Comparison of ENCODE assay signal across 24 cellular contexts in genomic region chr11:71333473-71333872, GRCh38.
A peak's percentile ranks its signal among the peaks of the same experiment; 100 is the strongest.
DNase-seq lines count a peak whose midpoint lies in the region; ATAC-seq and TF ChIP-seq lines count a peak whose summit lies in the region.
"Had no signal": no experiment of that assay in that cellular context is flagged by ENCODE, and none has a peak within 500 bp of the region (broad histone marks: within the 10 kb centered on the region; RNA-seq: fewer than 3 reads in every experiment).

No MANE protein-coding gene starts in this region.

- no peaks in the 10 kb centered on the region for H3K27me3 ChIP-seq in trophoblast cell (ENCODE audit: insufficient read depth, low read length)
- peaks cover 0 to 29% of the 10 kb centered on the region in 2 donors for H3K27me3 ChIP-seq in tibial artery
- H3K27me3 ChIP-seq in left lung: no peaks in the 10 kb centered on the region

- H3K9me3 ChIP-seq in OCI-LY7 (ENCODE audit: low read length): peaks cover 20% of the 10 kb centered on the region
- peaks cover 22% of the 10 kb centered on the region for H3K9me3 ChIP-seq in trophoblast cell (ENCODE audit: insufficient read depth, low read depth, low read length)
- peaks cover 0 to 7% (median 0%) of the 10 kb centered on the region in 3 donors for H3K9me3 ChIP-seq in tibial artery
- peaks cover 0 to 8% of the 10 kb centered on the region in 2 donors for H3K9me3 ChIP-seq in left lung
- H3K9me3 ChIP-seq: HAP-1 had no signal

- no peak overlapping the region for H2AFZ ChIP-seq in OCI-LY7 (ENCODE audit: low read length)
- no peak overlapping the region for H2AFZ ChIP-seq in trophoblast cell (ENCODE audit: insufficient read depth, low read length, poor library complexity)
- H2AFZ ChIP-seq: GM23338 had no signal

- H3K4me3 ChIP-seq in OCI-LY7 (ENCODE audit: low read depth, low read length, poor library complexity, severe bottlenecking): no peak overlapping the region
- peak overlapping the region; percentile 21 for H3K4me3 ChIP-seq in trophoblast cell (ENCODE audit: low read depth, low read length)
- H3K4me3 ChIP-seq in tibial artery: no peak overlapping the region
- no peak overlapping the region for H3K4me3 ChIP-seq in left lung
- H3K4me3 ChIP-seq: GM23338, HAP-1, SK-N-MC had no signal

- H3K18ac ChIP-seq in trophoblast cell (ENCODE audit: low read length): no peak overlapping the region

- no peak for TF ChIP-seq CTCF in OCI-LY7 (conservative IDR thresholded peaks at IDR 0.05; ENCODE audit: low read length)
- TF ChIP-seq CTCF in tibial artery (IDR thresholded peaks at IDR 0.05): no peak
- no peak for TF ChIP-seq CTCF in left lung (IDR thresholded peaks at IDR 0.05)

- H2BK12ac ChIP-seq in trophoblast cell (ENCODE audit: low read length): no peak overlapping the region

- H3K4me1 ChIP-seq in OCI-LY7 (ENCODE audit: insufficient read depth, low read length, poor library complexity, severe bottlenecking) (no peaks in the 10 kb centered on the region), trophoblast cell (ENCODE audit: control insufficient read depth in 1 of 2, insufficient read depth in 2 of 2, low read length in 2 of 2) (no peaks in the 10 kb centered on the region), tibial artery (no peaks in the 10 kb centered on the region), left lung (no peaks in the 10 kb centered on the region)
- H3K4me1 ChIP-seq: HAP-1 had no signal

- POLR2A ChIA-PET in OCI-LY7 (lab: Charles Lee): no interaction called here

- intact Hi-C loops in OCI-LY7 (cut with micrococcal nuclease; ENCODE audit: unreplicated experiment) (no loop called here), tibial artery (cut with DNase I; ENCODE audit: low total_unique reads) (no loop called here), left lung (cut with DNase I) (no loop called here)

- no peak overlapping the region for H3K23ac ChIP-seq in trophoblast cell (ENCODE audit: low read length)

- H2BK120ac ChIP-seq in trophoblast cell (ENCODE audit: insufficient read depth, low read length, poor library complexity): no peak overlapping the region

- no peaks in the 10 kb centered on the region for H3K9me2 ChIP-seq in OCI-LY7 (ENCODE audit: insufficient read depth, low read length)

- H4K8ac ChIP-seq in trophoblast cell (ENCODE audit: low read depth, low read length): no peak overlapping the region

- no peak overlapping the region for H2BK5ac ChIP-seq in trophoblast cell (ENCODE audit: low read depth, low read length, poor library complexity)

- H3K4me2 ChIP-seq in OCI-LY7 (ENCODE audit: low read length) (no peak overlapping the region), trophoblast cell (ENCODE audit: low read length) (no peak overlapping the region)
- H3K4me2 ChIP-seq: GM23338 had no signal

- no peak overlapping the region for H3K4ac ChIP-seq in trophoblast cell (ENCODE audit: low read depth, low read length)

- H2AK5ac ChIP-seq in trophoblast cell (ENCODE audit: low read length): no peak overlapping the region

- no peak overlapping the region for H4K12ac ChIP-seq in trophoblast cell (ENCODE audit: low read depth, low read length)

- no CpG with 5 or more reads among the region's 6 CpGs for WGBS in trophoblast cell (ENCODE audit: extremely low coverage, insufficient coverage, insufficient read length)

- DNase-seq in OCI-LY7 (ENCODE audit: low spot score) (peak; percentile 37), islet precursor cell (peak; percentile 7), trophoblast cell (no peak), tibial artery (peak; percentile 8 to 27), left lung (no peak)
- DNase-seq in activated CD4-positive, alpha-beta T cell treated with anti-CD3 and anti-CD28 coated beads for 1 hour: no peak
- DNase-seq: C1 segment of cervical spinal cord; CD4-positive, alpha-beta memory T cell; COR-L47; DMS53; Kasumi-1; NCI-H1092 treated with DMSO at 0.1 percent for 48 hours; NCI-H1436; NCI-H187; NCI-H2171 treated with DMSO at 0.1 percent for 48 hours; NCI-H524; NCI-H774; SIG-M5 had no signal

- no peaks in the 10 kb centered on the region for H4K20me1 ChIP-seq in OCI-LY7 (ENCODE audit: insufficient read depth, low read length)

- ATAC-seq in HG03354 (IDR thresholded peaks at IDR 0.05; ENCODE audit: poor library complexity, severe bottlenecking, unreplicated experiment) (no peak), left lung (no peak)
- ATAC-seq: GM23338, Panc1 had no signal

- BruUV-seq in OCI-LY7 (replicated peaks; lab: Mats Ljungman, UMichigan): no TSS peak

- H3K79me1 ChIP-seq in trophoblast cell (ENCODE audit: low read length): no peaks in the 10 kb centered on the region

- no peak overlapping the region for H3K9ac ChIP-seq in trophoblast cell (ENCODE audit: low read length)

- no peak overlapping the region for H3K14ac ChIP-seq in trophoblast cell (ENCODE audit: low read length)

- H3K36me3 ChIP-seq in OCI-LY7 (ENCODE audit: insufficient read depth, low read length) (no peaks in the 10 kb centered on the region), trophoblast cell (ENCODE audit: control insufficient read depth in 1 of 2, insufficient read depth in 2 of 2, low read length in 2 of 2) (no peaks in the 10 kb centered on the region), tibial artery (no peaks in the 10 kb centered on the region), left lung (no peaks in the 10 kb centered on the region)
- H3K36me3 ChIP-seq: HAP-1 had no signal

- H3K27ac ChIP-seq in OCI-LY7 (ENCODE audit: low read depth, low read length, poor library complexity, severe bottlenecking) (no peak overlapping the region), trophoblast cell (ENCODE audit: low read depth, low read length) (no peak overlapping the region), tibial artery (no peak overlapping the region), left lung (no peak overlapping the region)
- H3K27ac ChIP-seq: RWPE1, SK-N-MC had no signal

- CTCF ChIA-PET in OCI-LY7 (lab: Charles Lee; ENCODE audit: unreplicated experiment): no interaction called here

- H4K91ac ChIP-seq in trophoblast cell (ENCODE audit: low read depth, low read length): no peak overlapping the region

- H3K79me2 ChIP-seq in OCI-LY7 (ENCODE audit: insufficient read depth, low read depth, low read length) (no peaks in the 10 kb centered on the region), trophoblast cell (ENCODE audit: control insufficient read depth, insufficient read depth, low read length, poor library complexity) (no peaks in the 10 kb centered on the region)

Comparison
In these comparisons a context has a peak if more than half of its experiments do, and no peak if none do; other contexts are left out.
1. DNase-seq: peak in OCI-LY7 (single experiment), islet precursor cell (single experiment) and tibial artery (2 of 2); none in trophoblast cell (0 of 2), activated CD4-positive, alpha-beta T cell treated with anti-CD3 and anti-CD28 coated beads for 1 hour (single experiment) and left lung (0 of 2).